Comparison of ENCODE assay signal across 8 cellular contexts in genomic region chr17:2392252-2393183, GRCh38. TPM values are rescaled to one million over a fixed set of nuclear protein-coding genes. Genes with fewer than 3 reads are reported as not detected.
A peak's percentile ranks its signal among the peaks of the same experiment; 100 is the strongest.
DNase-seq lines count a peak whose midpoint lies in the region; ATAC-seq, FAIRE-seq and TF ChIP-seq lines count a peak whose summit lies in the region.

No MANE protein-coding gene starts in this region.

- FAIRE-seq in H54 (lab: Jason Lieb, UNC), result no peak

- TF ChIP-seq EP300 in stomach (IDR thresholded peaks at IDR 0.05), result no peak

- H3K4me1 ChIP-seq in ES-I3 (ENCODE audit: insufficient read depth, low read length) (peaks cover 15% of the 10 kb centered on the region), foreskin keratinocyte (no peaks in the 10 kb centered on the region), neuron (ENCODE audit: insufficient read depth, low read length) (peaks cover 62% of the 10 kb centered on the region), stomach (peaks cover 47 to 76% (median 68%) of the 10 kb centered on the region in 4 donors)

- no peaks in the 10 kb centered on the region for H3K9me3 ChIP-seq in ES-I3 (ENCODE audit: control insufficient read depth, insufficient read depth, low read length)
- no peaks in the 10 kb centered on the region for H3K9me3 ChIP-seq in neuron (ENCODE audit: low read length)
- no peaks in the 10 kb centered on the region for H3K9me3 ChIP-seq in stomach

- peak overlapping the region; percentile 81 for H3K9ac ChIP-seq in ES-I3 (ENCODE audit: low read depth, low read length)

- H3K36me3 ChIP-seq in ES-I3 (ENCODE audit: insufficient read depth, low read length) (no peaks in the 10 kb centered on the region), neuron (ENCODE audit: insufficient read depth, low read length) (peaks cover 9% of the 10 kb centered on the region), stomach (peaks cover 4 to 16% (median 11%) of the 10 kb centered on the region in 4 donors)

- TF ChIP-seq POLR2A in H54 (IDR thresholded peaks at IDR 0.05; ENCODE audit: low read depth, low read length), result peak; percentile 32; the same call in 1 of the 2 replicates
- no peak for TF ChIP-seq POLR2A in stomach (IDR thresholded peaks at IDR 0.05)

- TF ChIP-seq CTCF in foreskin keratinocyte (conservative IDR thresholded peaks at IDR 0.05), result no peak
- no peak for TF ChIP-seq CTCF in stomach (IDR thresholded peaks at IDR 0.05)

- no peak overlapping the region for H2AFZ ChIP-seq in neuron (ENCODE audit: low read depth, low read length)

- WGBS in stomach, 5 donors, result 1 to 4% (median 1%) methylated on average over 17 to 83 of the region's 83 CpGs

- peak; percentile 95 for DNase-seq in H54 (ENCODE audit: insufficient read length, low spot score)
- DNase-seq in M059J (ENCODE audit: low read depth), result peak; percentile 91
- peak; percentile 95 for DNase-seq in SIG-M5 treated with dmso at 0.1 percent for 504 hours (lab: John Stamatoyannopoulos, UW; ENCODE audit: unreplicated experiment)
- peak; percentile 97 for DNase-seq in activated gamma-delta T cell treated with anti-CD3 and anti-CD28 coated beads, Interleukin-2, amount 50 U/mL, for 16 hours (ENCODE audit: low read depth)
- DNase-seq in foreskin keratinocyte, result peak; percentile 71 to 81
- peak; percentile 98 for DNase-seq in stomach

- ATAC-seq in foreskin keratinocyte, result peak; percentile 63

- H3K4me3 ChIP-seq in neuron (ENCODE audit: low read length) (peak overlapping the region; percentile 52), stomach (peak overlapping the region; percentile 68 to 82 (median 75))

- no peaks in the 10 kb centered on the region for H3K27me3 ChIP-seq in foreskin keratinocyte
- H3K27me3 ChIP-seq in neuron (ENCODE audit: insufficient read depth, low read length), result no peaks in the 10 kb centered on the region
- H3K27me3 ChIP-seq in stomach, result no peaks in the 10 kb centered on the region

- intact Hi-C loops in stomach (cut with DNase I; ENCODE audit: low total_unique reads), result no loop called here

- H3K27ac ChIP-seq in foreskin keratinocyte (peak overlapping the region; percentile 96), stomach (peak overlapping the region; percentile 88 to 100 (median 99))

RNA-seq across cellular contexts. Expression of gene MNT, which starts 8.3 kb away (rescaled TPM):
- 1.5 and 3.2 TPM in 2 replicates for total RNA-seq in M059J (2014; rRNA removed; shearing (Covaris generic))
- total RNA-seq in foreskin keratinocyte (5.3 and 5.9 TPM in 2 replicates), stomach (10 to 100 TPM in 3 of 5 donors, 1 to 10 TPM in 2; 3.5 to 55.8 (median 18.2) TPM)
- polyA plus RNA-seq in foreskin keratinocyte (4.5 and 4.7 TPM in 2 replicates), stomach (1 to 10 TPM; 5.2 to 7.9 (median 7.3) TPM)

RNA-seq across cellular contexts. Expression of gene SGSM2, which starts 55.2 kb away (rescaled TPM):
- total RNA-seq in M059J (2014; rRNA removed; shearing (Covaris generic)), result 13.9 and 23.0 TPM in 2 replicates
- 26.5 and 27.0 TPM in 2 replicates for total RNA-seq in foreskin keratinocyte
- 18.7 and 18.8 TPM in 2 replicates for polyA plus RNA-seq in foreskin keratinocyte
- 100 to 1,000 TPM in 1 of 5 donors, 10 to 100 TPM in 4; 48.5 to 224 (median 57.1) TPM for total RNA-seq in stomach
- 10 to 100 TPM; 31.2 to 91.8 (median 41.5) TPM for polyA plus RNA-seq in stomach

RNA-seq across cellular contexts. Expression of gene TSR1, which starts 56.3 kb away (rescaled TPM):
- 50.8 and 66.1 TPM in 2 replicates for total RNA-seq in M059J (2014; rRNA removed; shearing (Covaris generic))
- total RNA-seq in foreskin keratinocyte (48.4 and 55.4 TPM in 2 replicates), stomach (10 to 100 TPM; 17.1 to 67.0 (median 33.8) TPM)
- polyA plus RNA-seq in foreskin keratinocyte (21.6 and 27.8 TPM in 2 replicates), stomach (10 to 100 TPM; 12.2 to 13.8 (median 12.4) TPM)

Comparison
In these comparisons a context has a peak if more than half of its experiments do, and no peak if none do; other contexts are left out.
1. Peak in every context shown above with its lines: DNase-seq, ATAC-seq, H3K4me3 ChIP-seq and H3K27ac ChIP-seq.